In genomic region chr3:111765136-111765535, GRCh38 we compare ENCODE assay signal across 1 cellular context.
TF ChIP-seq lines count a peak whose summit lies in the region.

No MANE protein-coding gene starts in this region.

TF ChIP-seq in A549, 52 proteins besides CTCF, POLR2A, EP300 and RAD21 (continued from another document):
- no peak for TF ChIP-seq REST (IDR thresholded peaks at IDR 0.05)
- no peak for TF ChIP-seq EHF (CRISPR knock-in tag; IDR thresholded peaks at IDR 0.05)
- TF ChIP-seq FOSB (CRISPR knock-in tag; IDR thresholded peaks at IDR 0.05): no peak
- no peak for TF ChIP-seq GATA3 (IDR thresholded peaks at IDR 0.05; ENCODE audit: borderline replicate concordance)
- no peak for TF ChIP-seq HOXB5 (CRISPR knock-in tag; IDR thresholded peaks at IDR 0.05)
- no peak for TF ChIP-seq NPAS2 (CRISPR knock-in tag; IDR thresholded peaks at IDR 0.05; ENCODE audit: borderline replicate concordance)
- TF ChIP-seq, protein P1, sequence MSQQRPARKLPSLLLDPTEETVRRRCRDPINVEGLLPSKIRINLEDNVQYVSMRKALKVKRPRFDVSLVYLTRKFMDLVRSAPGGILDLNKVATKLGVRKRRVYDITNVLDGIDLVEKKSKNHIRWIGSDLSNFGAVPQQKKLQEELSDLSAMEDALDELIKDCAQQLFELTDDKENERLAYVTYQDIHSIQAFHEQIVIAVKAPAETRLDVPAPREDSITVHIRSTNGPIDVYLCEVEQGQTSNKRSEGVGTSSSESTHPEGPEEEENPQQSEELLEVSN (IDR thresholded peaks at IDR 0.05; ENCODE audit: borderline replicate concordance, low read depth): no peak
- TF ChIP-seq, protein P2, sequence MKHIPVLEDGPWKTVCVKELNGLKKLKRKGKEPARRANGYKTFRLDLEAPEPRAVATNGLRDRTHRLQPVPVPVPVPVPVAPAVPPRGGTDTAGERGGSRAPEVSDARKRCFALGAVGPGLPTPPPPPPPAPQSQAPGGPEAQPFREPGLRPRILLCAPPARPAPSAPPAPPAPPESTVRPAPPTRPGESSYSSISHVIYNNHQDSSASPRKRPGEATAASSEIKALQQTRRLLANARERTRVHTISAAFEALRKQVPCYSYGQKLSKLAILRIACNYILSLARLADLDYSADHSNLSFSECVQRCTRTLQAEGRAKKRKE (CRISPR knock-in tag; IDR thresholded peaks at IDR 0.05; ENCODE audit: low read depth): no peak
- no peak for TF ChIP-seq ZSCAN20 (CRISPR knock-in tag; IDR thresholded peaks at IDR 0.05)
- TF ChIP-seq ELK1 (IDR thresholded peaks at IDR 0.05; ENCODE audit: low read depth, low read length): no peak
- no peak for TF ChIP-seq TFCP2L1 (CRISPR knock-in tag; IDR thresholded peaks at IDR 0.05)
- TF ChIP-seq, protein P3, sequence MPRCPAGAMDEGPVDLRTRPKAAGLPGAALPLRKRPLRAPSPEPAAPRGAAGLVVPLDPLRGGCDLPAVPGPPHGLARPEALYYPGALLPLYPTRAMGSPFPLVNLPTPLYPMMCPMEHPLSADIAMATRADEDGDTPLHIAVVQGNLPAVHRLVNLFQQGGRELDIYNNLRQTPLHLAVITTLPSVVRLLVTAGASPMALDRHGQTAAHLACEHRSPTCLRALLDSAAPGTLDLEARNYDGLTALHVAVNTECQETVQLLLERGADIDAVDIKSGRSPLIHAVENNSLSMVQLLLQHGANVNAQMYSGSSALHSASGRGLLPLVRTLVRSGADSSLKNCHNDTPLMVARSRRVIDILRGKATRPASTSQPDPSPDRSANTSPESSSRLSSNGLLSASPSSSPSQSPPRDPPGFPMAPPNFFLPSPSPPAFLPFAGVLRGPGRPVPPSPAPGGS (IDR thresholded peaks at IDR 0.05): no peak
- TF ChIP-seq SMC3 (IDR thresholded peaks at IDR 0.05): no peak
- no peak for TF ChIP-seq ZC3H11A (IDR thresholded peaks at IDR 0.05)
- TF ChIP-seq HEYL (CRISPR knock-in tag; IDR thresholded peaks at IDR 0.05): no peak
- TF ChIP-seq PBX3 (IDR thresholded peaks at IDR 0.05): no peak
